Comparison of ENCODE assay signal across 13 cellular contexts in the genomic region with DNA sequence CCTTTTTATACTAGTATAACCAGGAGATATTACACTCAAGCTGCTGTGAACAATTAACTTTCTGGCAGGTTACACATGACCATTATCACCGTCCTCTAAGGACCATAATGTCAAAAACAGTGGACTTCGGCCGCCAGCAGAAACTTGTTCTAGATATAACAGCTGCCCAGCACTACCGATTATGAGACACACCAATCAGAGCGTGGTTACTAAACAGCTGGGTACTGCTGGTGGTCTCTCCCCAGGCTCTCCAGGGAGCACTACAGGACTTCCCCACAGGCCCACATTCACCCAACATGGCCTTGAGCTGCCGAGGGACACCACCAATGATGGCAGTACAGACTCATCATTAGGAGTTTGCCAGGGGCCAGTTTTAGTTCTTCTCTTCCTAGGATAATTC.
"Had no signal": no experiment of that assay in that cellular context is flagged by ENCODE, and none has a peak within 500 bp of the region (broad histone marks: within the 10 kb centered on the region; RNA-seq: fewer than 3 reads in every experiment).

No MANE protein-coding gene starts in this region.

- ATAC-seq: left lobe of liver, natural killer cell had no signal

- DNase-seq: activated CD4-positive, alpha-beta memory T cell treated with anti-CD3 and anti-CD28 coated beads, Interleukin-2, amount 10 ng/mL, durations not matched to agents 7 days and 5 days; activated effector memory CD4-positive, alpha-beta T cell treated with Interleukin-2 at 50 U/mL for 16 hours; activated T-cell treated with anti-CD3 and anti-CD28 coated beads, Interleukin-2, amount 50 U/mL, for 24 hours; adrenal gland; dorsolateral prefrontal cortex; hippocampal formation; natural killer cell; spleen; upper lobe of left lung; WERI-Rb-1 had no signal

- H3K4me3 ChIP-seq: adrenal gland, dorsolateral prefrontal cortex, mucosa of descending colon, spleen, suprapubic skin, upper lobe of left lung had no signal

- H3K9me3 ChIP-seq: adrenal gland, mucosa of descending colon, spleen, suprapubic skin, upper lobe of left lung had no signal

- H3K27me3 ChIP-seq: adrenal gland, dorsolateral prefrontal cortex, spleen, suprapubic skin, upper lobe of left lung had no signal

- H3K36me3 ChIP-seq: adrenal gland, spleen, suprapubic skin, upper lobe of left lung, WERI-Rb-1 had no signal

- H3K4me1 ChIP-seq: adrenal gland, spleen, suprapubic skin, upper lobe of left lung had no signal

- H3K27ac ChIP-seq: adrenal gland, dorsolateral prefrontal cortex, spleen, suprapubic skin, upper lobe of left lung, WERI-Rb-1 had no signal
